8 cellular contexts compared by ENCODE assay signal in genomic region chr15:66504563-66505429, GRCh38. TPM values are rescaled to one million over a fixed set of nuclear protein-coding genes. Genes with fewer than 3 reads are reported as not detected.
DNase-seq lines count a peak whose midpoint lies in the region; ATAC-seq and TF ChIP-seq lines count a peak whose summit lies in the region.

Gene RPL4, minus strand, starts transcription at chr15:66504855. Its CDS starts 65 bp downstream, at chr15:66504790.
Gene ZWILCH, plus strand, starts transcription at chr15:66505326. Its CDS starts 13 bp downstream, at chr15:66505339.

- H3K9me3 ChIP-seq in mucosa of rectum (ENCODE audit: control insufficient read depth in 2 of 2, low read length in 2 of 2), result no peaks in the 10 kb centered on the region

- peak; percentile 70 for ATAC-seq in GM19467 (IDR thresholded peaks at IDR 0.05; ENCODE audit: unreplicated experiment)

- H3K27ac ChIP-seq in mucosa of rectum (ENCODE audit: low read depth in 2 of 2, low read length in 2 of 2), result peak within 1 kb of the TSS; percentile 89 to 93

- H3K4me3 ChIP-seq in epithelial cell of proximal tubule (ENCODE audit: low read depth, low read length) (peak within 1 kb of the TSS; percentile 62), mucosa of rectum (ENCODE audit: low read length in 2 of 2) (peak within 1 kb of the TSS; percentile 100)

- TF ChIP-seq CTCF in epithelial cell of proximal tubule (conservative IDR thresholded peaks at IDR 0.05; ENCODE audit: low read depth, low read length), result no peak

- peaks cover 32 to 34% of the 10 kb centered on the region in 2 donors for H3K36me3 ChIP-seq in mucosa of rectum (ENCODE audit: control insufficient read depth in 2 of 2, insufficient read depth in 2 of 2, low read length in 2 of 2)

- peaks cover 21% of the 10 kb centered on the region in 2 donors for H3K4me1 ChIP-seq in mucosa of rectum (ENCODE audit: control insufficient read depth in 2 of 2, insufficient read depth in 2 of 2, low read length in 2 of 2)

- H3K9ac ChIP-seq in mucosa of rectum (ENCODE audit: low read depth in 1 of 2, low read length in 2 of 2), result peak within 1 kb of the TSS; percentile 98 to 99

- H3K27me3 ChIP-seq in mucosa of rectum (ENCODE audit: control insufficient read depth in 2 of 2, insufficient read depth in 2 of 2, low read length in 2 of 2), result no peaks in the 10 kb centered on the region

- DNase-seq in COLO668 (lab: John Stamatoyannopoulos, UW; ENCODE audit: unreplicated experiment) (peak; percentile 72), HS-5 (ENCODE audit: low read depth) (peak; percentile 86), OCI-M2 (lab: John Stamatoyannopoulos, UW; ENCODE audit: unreplicated experiment) (peak; percentile 37), activated T-cell treated with anti-CD3 and anti-CD28 coated beads for 48 hours (ENCODE audit: low read depth) (peak; percentile 76), epithelial cell of proximal tubule (ENCODE audit: low read depth) (peak; percentile 83)
- peak; percentile 82 for DNase-seq in stimulated activated CD8-positive, alpha-beta memory T cell treated with anti-CD3 and anti-CD28 coated beads, Interleukin-4, amount 100 ng/mL, for 48 hours

RNA-seq across cellular contexts. Expression of gene RPL4, which starts in this region (rescaled TPM):
- 2,957 and 5,028 TPM in 2 replicates for total RNA-seq in epithelial cell of proximal tubule

RNA-seq across cellular contexts. Expression of gene ZWILCH, which starts in this region (rescaled TPM):
- 30.6 and 40.2 TPM in 2 replicates for total RNA-seq in epithelial cell of proximal tubule

Comparison
In these comparisons a context has a peak if more than half of its experiments do, and no peak if none do; other contexts are left out.
1. Peak in every context shown above with its lines: DNase-seq, ATAC-seq, H3K4me3 ChIP-seq and H3K27ac ChIP-seq.